Comparison of ENCODE assay signal across 11 cellular contexts in the genomic region with DNA sequence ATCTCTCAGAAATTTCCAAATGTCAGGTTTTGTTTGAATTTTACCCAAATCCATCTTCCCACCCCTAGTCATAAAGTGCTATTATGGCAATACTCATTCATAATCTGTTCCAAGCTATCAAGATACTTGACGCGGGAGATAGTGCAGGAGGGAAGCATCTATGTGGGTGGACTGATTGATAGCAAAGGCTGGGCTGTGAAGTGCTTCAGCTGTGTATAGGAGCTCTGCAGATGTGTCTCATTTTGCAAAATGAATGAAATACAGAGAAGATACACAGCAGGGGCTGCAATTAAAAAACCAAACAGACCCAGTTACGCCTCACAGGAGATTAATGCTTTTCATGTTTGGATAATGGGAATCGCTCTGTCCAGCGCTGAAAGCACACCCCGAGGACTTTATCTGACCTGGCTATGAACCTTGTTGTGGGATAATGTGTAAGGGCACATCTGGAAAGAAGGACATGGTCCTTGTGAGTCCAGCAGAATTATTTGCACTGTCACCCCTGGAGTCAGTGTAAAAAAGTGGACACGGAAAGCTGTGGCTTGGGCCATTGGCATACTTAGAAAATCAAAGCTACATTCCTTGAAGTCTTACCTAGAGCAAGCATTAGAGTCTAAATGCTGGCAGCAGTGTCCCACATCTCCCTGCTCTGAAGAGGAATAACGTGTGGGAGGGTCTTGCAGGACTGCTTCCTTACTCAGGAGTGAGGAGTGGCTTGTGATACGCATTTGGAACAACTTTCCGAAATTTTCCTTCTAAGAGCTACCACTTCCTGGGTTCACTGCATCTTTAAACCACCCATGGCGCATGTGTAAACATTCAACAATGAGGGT. TPM values are rescaled to one million over a fixed set of nuclear protein-coding genes. Genes with fewer than 3 reads are reported as not detected.
DNase-seq lines count a peak whose midpoint lies in the region; ATAC-seq and TF ChIP-seq lines count a peak whose summit lies in the region.
"Had no signal": no experiment of that assay in that cellular context is flagged by ENCODE, and none has a peak within 500 bp of the region (broad histone marks: within the 10 kb centered on the region; RNA-seq: fewer than 3 reads in every experiment).

No MANE protein-coding gene starts in this region.

- H3K9me3 ChIP-seq in HUES64 (ENCODE audit: insufficient read depth, low read depth, low read length), result no peaks in the 10 kb centered on the region
- no peaks in the 10 kb centered on the region for H3K9me3 ChIP-seq in SJSA1 (replicated peaks)
- H3K9me3 ChIP-seq in hepatocyte (ENCODE audit: low read depth), result no peaks in the 10 kb centered on the region

- H3K4me1 ChIP-seq in HUES64 (ENCODE audit: insufficient read depth, low read length) (peaks cover 38% of the 10 kb centered on the region), SJSA1 (replicated peaks) (peaks cover 85% of the 10 kb centered on the region), hepatocyte (ENCODE audit: insufficient read depth) (peaks cover 18% of the 10 kb centered on the region)

- no peaks in the 10 kb centered on the region for H4K20me1 ChIP-seq in hepatocyte (ENCODE audit: insufficient read depth, poor library complexity, severe bottlenecking)

- DNase-seq in SJSA1 (ENCODE audit: low read depth in 1 of 2, low spot score in 2 of 2), result peak; percentile 88 to 96
- DNase-seq in hepatocyte (ENCODE audit: low spot score), result no peak
- no peak for DNase-seq in midbrain (lab: John Stamatoyannopoulos, UW)
- no peak for DNase-seq in GM10266 (ENCODE audit: extremely low spot score)
- no peak for DNase-seq in C1 segment of cervical spinal cord (lab: John Stamatoyannopoulos, UW)
- DNase-seq: activated CD4-positive, alpha-beta T cell treated with anti-CD3 and anti-CD28 coated beads for 36 hours; activated gamma-delta T cell treated with Interleukin-2 at 50 U/mL for 16 hours; NCI-H2029 treated with DMSO at 0.1 percent for 48 hours had no signal

- H2AFZ ChIP-seq in hepatocyte, result no peak overlapping the region

- no peaks in the 10 kb centered on the region for H3K9me2 ChIP-seq in hepatocyte (replicated peaks; ENCODE audit: insufficient read depth)

- H3K36me3 ChIP-seq in HUES64 (ENCODE audit: insufficient read depth, low read length) (no peaks in the 10 kb centered on the region), SJSA1 (peaks cover 43% of the 10 kb centered on the region), hepatocyte (replicated peaks; ENCODE audit: insufficient read depth, low read depth) (no peaks in the 10 kb centered on the region)

- H3K27me3 ChIP-seq in HUES64 (ENCODE audit: insufficient read depth, low read length), result no peaks in the 10 kb centered on the region
- H3K27me3 ChIP-seq in SJSA1 (replicated peaks), result no peaks in the 10 kb centered on the region
- H3K27me3 ChIP-seq in hepatocyte, result no peaks in the 10 kb centered on the region

- WGBS in HUES64, result 71% methylated on average over 11 of the region's 11 CpGs
- WGBS in hepatocyte (ENCODE audit: low lambda C conversion rate, missing lambda C conversion rate), result 18% methylated on average over 11 of the region's 11 CpGs

- no peak for ATAC-seq in HG02852 (IDR thresholded peaks at IDR 0.05; ENCODE audit: unreplicated experiment)
- ATAC-seq: activated CD4-positive, alpha-beta T cell treated with anti-CD3 and anti-CD28 coated beads for 36 hours had no signal

- H3K4me3 ChIP-seq in HUES64 (ENCODE audit: low read length) (peak overlapping the region; percentile 57; the same call in 1 of the 2 replicates), SJSA1 (peak overlapping the region; percentile 52), hepatocyte (peak overlapping the region; percentile 27), skin epidermis (peak overlapping the region; percentile 33 to 54 (median 45))

- TF ChIP-seq CTCF in hepatocyte (IDR thresholded peaks at IDR 0.05; ENCODE audit: poor library complexity) (no peak), GM10266 (IDR thresholded peaks at IDR 0.05; ENCODE audit: control insufficient read depth, insufficient read depth, low read depth, missing control alignments) (no peak)

- peaks cover 59% of the 10 kb centered on the region for H3K79me2 ChIP-seq in hepatocyte

- no peak overlapping the region for H3K27ac ChIP-seq in HUES64 (ENCODE audit: low read depth, low read length)
- peak overlapping the region; percentile 71 for H3K27ac ChIP-seq in SJSA1
- peak overlapping the region; percentile 85 for H3K27ac ChIP-seq in hepatocyte
- H3K27ac ChIP-seq in skin epidermis, result peak overlapping the region in 15 of 21 experiments; percentile 24 to 89 (median 81)

- no peak overlapping the region for H3K9ac ChIP-seq in HUES64 (ENCODE audit: low read depth, low read length)

- H3K4me2 ChIP-seq in hepatocyte, result peak overlapping the region; percentile 75

RNA-seq across cellular contexts. Expression of gene SH3RF2, which starts 2.5 kb away (rescaled TPM):
- 1.1 TPM for polyA plus RNA-seq in HUES64 (2013, experiment 1 of 2)
- polyA plus RNA-seq in HUES64 (2013, experiment 2 of 2), result 0.82 TPM
- total RNA-seq in SJSA1 (2014; rRNA removed; shearing (Covaris generic)), result 11.2 and 23.1 TPM in 2 replicates
- total RNA-seq in hepatocyte, result 32.0 and 35.1 TPM in 2 replicates
- 34.1 and 35.4 TPM in 2 replicates for polyA plus RNA-seq in hepatocyte

Comparison
In these comparisons a context has a peak if more than half of its experiments do, and no peak if none do; other contexts are left out.
1. DNase-seq: peak in SJSA1 (2 of 2); none in hepatocyte (single experiment), midbrain (single experiment), GM10266 (single experiment) and C1 segment of cervical spinal cord (0 of 14).
2. Peak in every context shown above with its lines, with median percentiles within 50 percentile points of each other: H3K4me3 ChIP-seq.